1 cellular context compared by ENCODE assay signal in the genomic region with DNA sequence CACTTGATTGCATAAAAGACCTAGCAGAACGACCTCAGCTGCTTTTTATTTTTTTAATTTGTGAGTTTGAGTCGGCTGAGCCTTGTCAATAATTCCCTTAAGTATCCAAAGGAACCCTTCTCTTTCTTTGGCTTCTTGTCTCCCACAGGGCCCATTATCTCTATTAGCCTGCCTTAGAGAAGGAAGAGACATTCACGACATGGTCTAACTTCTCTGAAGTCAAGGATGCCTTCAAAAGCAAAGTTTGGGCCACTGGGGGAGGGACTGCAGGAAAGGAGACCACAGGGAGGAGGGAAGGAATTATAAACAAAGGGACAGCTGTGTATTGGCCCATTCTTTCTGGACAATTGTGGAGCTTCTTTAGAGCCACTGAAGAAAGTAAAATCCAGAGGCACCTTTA.
TF ChIP-seq lines count a peak whose summit lies in the region.

No MANE protein-coding gene starts in this region.

TF ChIP-seq in GM23338, 12 proteins besides CTCF, POLR2A, EP300 and RAD21 (continued from another document):
- TF ChIP-seq REST (IDR thresholded peaks at IDR 0.05; ENCODE audit: unreplicated experiment) (no peak), ZNF462 (CRISPR knock-in tag; IDR thresholded peaks at IDR 0.05) (peak; percentile 78)
